21 cellular contexts compared by ENCODE assay signal in genomic region chr3:42472555-42472954, GRCh38. TPM values are rescaled to one million over a fixed set of nuclear protein-coding genes. Genes with fewer than 3 reads are reported as not detected.
A peak's percentile ranks its signal among the peaks of the same experiment; 100 is the strongest.
DNase-seq lines count a peak whose midpoint lies in the region; ATAC-seq and TF ChIP-seq lines count a peak whose summit lies in the region.
"Had no signal": no experiment of that assay in that cellular context is flagged by ENCODE, and none has a peak within 500 bp of the region (broad histone marks: within the 10 kb centered on the region; RNA-seq: fewer than 3 reads in every experiment).

No MANE protein-coding gene starts in this region.

- H3K4me1 ChIP-seq in HEK293 (ENCODE audit: control insufficient read depth, insufficient read depth, low read length) (no peaks in the 10 kb centered on the region), colonic mucosa (no peaks in the 10 kb centered on the region), mucosa of rectum (ENCODE audit: control insufficient read depth in 2 of 2, insufficient read depth in 2 of 2, low read length in 2 of 2) (peaks cover 7 to 26% of the 10 kb centered on the region in 2 donors), upper lobe of right lung (peaks cover 26% of the 10 kb centered on the region)
- H3K4me1 ChIP-seq: A549, HAP-1 had no signal

- H3K27ac ChIP-seq in HEK293 (ENCODE audit: extremely low read depth, low read depth, low read length) = no peak overlapping the region
- peak overlapping the region; percentile 55 for H3K27ac ChIP-seq in colonic mucosa
- peak overlapping the region; percentile 43 to 70 for H3K27ac ChIP-seq in mucosa of rectum (ENCODE audit: low read depth in 2 of 2, low read length in 2 of 2)
- H3K27ac ChIP-seq in upper lobe of right lung = peak overlapping the region; percentile 51
- H3K27ac ChIP-seq: A549; BLaER1 treated with 17β-estradiol and CSF1 and Interleukin-3, amounts not matched to agents 10 nM and 100 nM; SK-N-MC had no signal

- no peak for ATAC-seq in upper lobe of right lung

- CTCF ChIA-PET in HEK293 (lab: Yijun Ruan, JAX) = no interaction called here

- H3K36me3 ChIP-seq in HEK293 (ENCODE audit: control insufficient read depth in 2 of 2, insufficient read depth in 1 of 2, low read length in 2 of 2) (no peaks in the 10 kb centered on the region), colonic mucosa (no peaks in the 10 kb centered on the region), mucosa of rectum (ENCODE audit: control insufficient read depth in 2 of 2, insufficient read depth in 2 of 2, low read length in 2 of 2) (no peaks in the 10 kb centered on the region), upper lobe of right lung (no peaks in the 10 kb centered on the region)
- H3K36me3 ChIP-seq: BLaER1 treated with 17β-estradiol and CSF1 and Interleukin-3, amounts not matched to agents 10 nM and 100 nM; HAP-1; MG63 had no signal

- POLR2A ChIA-PET in HEK293 (lab: Yijun Ruan, JAX) = no interaction called here

- intact Hi-C loops in colonic mucosa (cut with DNase I) (no loop called here), upper lobe of right lung (cut with DNase I) (no loop called here)

- no peak for TF ChIP-seq CTCF in HEK293 (tag by site-specific recombination; IDR thresholded peaks at IDR 0.05)
- TF ChIP-seq CTCF in colonic mucosa (IDR thresholded peaks at IDR 0.05) = no peak
- no peak for TF ChIP-seq CTCF in upper lobe of right lung (IDR thresholded peaks at IDR 0.05)

- no peak overlapping the region for H3K9ac ChIP-seq in colonic mucosa (ENCODE audit: low read depth in 2 of 2, low read length in 2 of 2)
- H3K9ac ChIP-seq in mucosa of rectum (ENCODE audit: low read depth in 1 of 2, low read length in 2 of 2) = no peak overlapping the region
- H3K9ac ChIP-seq: BLaER1 treated with 17β-estradiol and CSF1 and Interleukin-3, amounts not matched to agents 10 nM and 100 nM had no signal

- no peaks in the 10 kb centered on the region for H3K27me3 ChIP-seq in colonic mucosa
- H3K27me3 ChIP-seq in mucosa of rectum (ENCODE audit: control insufficient read depth in 2 of 2, insufficient read depth in 2 of 2, low read length in 2 of 2) = no peaks in the 10 kb centered on the region
- H3K27me3 ChIP-seq in upper lobe of right lung = no peaks in the 10 kb centered on the region
- H3K27me3 ChIP-seq: BLaER1 treated with 17β-estradiol and CSF1 and Interleukin-3, amounts not matched to agents 10 nM and 100 nM; MG63 had no signal

- no peaks in the 10 kb centered on the region for H3K9me3 ChIP-seq in HEK293 (ENCODE audit: control insufficient read depth, insufficient read depth, low read depth, low read length)
- no peaks in the 10 kb centered on the region for H3K9me3 ChIP-seq in colonic mucosa
- no peaks in the 10 kb centered on the region for H3K9me3 ChIP-seq in mucosa of rectum (ENCODE audit: control insufficient read depth in 2 of 2, low read length in 2 of 2)
- H3K9me3 ChIP-seq in upper lobe of right lung = no peaks in the 10 kb centered on the region
- H3K9me3 ChIP-seq: A549; BLaER1 treated with 17β-estradiol and CSF1 and Interleukin-3, amounts not matched to agents 10 nM and 100 nM; HAP-1; MG63 had no signal

- no peak for DNase-seq in colonic mucosa
- DNase-seq in upper lobe of right lung = no peak
- DNase-seq in stimulated activated naive CD4-positive, alpha-beta T cell (lab: John Stamatoyannopoulos, UW) = no peak
- DNase-seq in NCI-H2081 treated with DMSO at 0.1 percent for 48 hours (lab: John Stamatoyannopoulos, UW) = no peak
- no peak for DNase-seq in cortex of kidney (lab: John Stamatoyannopoulos, UW)
- DNase-seq: AML-193; CD4-positive, alpha-beta T cell; GOT3; KBM-7; MG63; NCI-H1105 treated with DMSO at 0.1 percent for 48 hours; NCI-H446 treated with DMSO at 0.1 percent for 48 hours; NCI-H526; SIG-M5 had no signal

- no peak overlapping the region for H3K4me3 ChIP-seq in HEK293 (ENCODE audit: low read depth, low read length)
- no peak overlapping the region for H3K4me3 ChIP-seq in colonic mucosa
- no peak overlapping the region for H3K4me3 ChIP-seq in mucosa of rectum (ENCODE audit: low read length in 2 of 2)
- no peak overlapping the region for H3K4me3 ChIP-seq in upper lobe of right lung
- H3K4me3 ChIP-seq: A549; BLaER1 treated with 17β-estradiol and CSF1 and Interleukin-3, amounts not matched to agents 10 nM and 100 nM; HAP-1; MG63; SK-N-MC had no signal

TF ChIP-seq in HEK293, 187 proteins besides CTCF, POLR2A, EP300 and RAD21:
- no peak for TF ChIP-seq ZNF214 (tag by site-specific recombination; IDR thresholded peaks at IDR 0.05; ENCODE audit: borderline replicate concordance)
- 0 out of 2 replicates have a peak, but pooled peaks have one; percentile 34 for TF ChIP-seq EGR2 (tag by site-specific recombination; IDR thresholded peaks at IDR 0.05; ENCODE audit: low read depth)
- peak; percentile 48 for TF ChIP-seq ZFHX2 (tag by site-specific recombination; conservative IDR thresholded peaks at IDR 0.05)

RNA-seq across cellular contexts. Expression of gene VIPR1, which starts 29.9 kb away (rescaled TPM):
- total RNA-seq in colonic mucosa (10 to 100 TPM; 74.2 to 98.0 TPM), upper lobe of right lung (184 TPM)
- total RNA-seq: LHCN-M2 had no signal
